In the genomic region with DNA sequence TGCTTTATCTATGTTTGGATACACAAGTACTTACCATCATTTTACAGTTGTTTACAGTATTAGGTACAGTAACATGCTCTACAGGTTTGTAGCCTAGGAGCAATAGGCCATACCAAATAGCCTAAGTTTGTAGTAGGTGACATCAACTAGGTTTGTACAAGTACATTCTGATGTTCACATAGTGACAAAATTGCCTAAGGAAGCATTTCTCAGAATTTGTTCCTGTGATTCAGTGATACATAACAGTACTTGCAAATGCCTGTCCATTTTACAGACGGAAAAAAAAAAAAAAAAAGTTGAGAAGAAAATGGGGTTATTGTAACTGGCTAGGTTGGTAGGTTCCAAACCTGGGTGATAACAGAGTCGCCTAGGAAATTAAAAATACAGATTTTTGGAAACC, we compare ENCODE assay signal across 8 cellular contexts.
"Had no signal": no experiment of that assay in that cellular context is flagged by ENCODE, and none has a peak within 500 bp of the region (broad histone marks: within the 10 kb centered on the region; RNA-seq: fewer than 3 reads in every experiment).

No MANE protein-coding gene starts in this region.

- H2AFZ ChIP-seq: GM23248 had no signal

- H3K27ac Mint-ChIP-seq: HFFc6, IgD-negative memory B cell had no signal

- H3K4me3 Mint-ChIP-seq: HFFc6, IgD-negative memory B cell had no signal

- H3K9ac ChIP-seq: GM23248 had no signal

- H3K9me3 Mint-ChIP-seq: HFFc6, IgD-negative memory B cell had no signal

- DNase-seq: GM23248, GOT3, H7, HFFc6, KG1 had no signal

- ATAC-seq: HCT116 had no signal

- H3K27me3 Mint-ChIP-seq: IgD-negative memory B cell had no signal

- H3K4me3 ChIP-seq: GM23248, HAP-1 had no signal

- H3K4me1 ChIP-seq: HAP-1 had no signal

- H3K9me3 ChIP-seq: HAP-1 had no signal

- H3K27ac ChIP-seq: GM23248 had no signal
